In genomic region chr5:28958581-28958980, GRCh38 we compare ENCODE assay signal across 29 cellular contexts.
"Had no signal": no experiment of that assay in that cellular context is flagged by ENCODE, and none has a peak within 500 bp of the region (broad histone marks: within the 10 kb centered on the region; RNA-seq: fewer than 3 reads in every experiment).

No MANE protein-coding gene starts in this region.

- FAIRE-seq: endometrium, endothelial cell of umbilical vein had no signal

- H3K27me3 ChIP-seq: adrenal gland, body of pancreas, gastrocnemius medialis, heart left ventricle had no signal

- H3K9me3 ChIP-seq: adrenal gland, body of pancreas, gastrocnemius medialis had no signal

- ATAC-seq: activated CD4-positive, alpha-beta T cell treated with anti-CD3 and anti-CD28 coated beads for 36 hours; activated CD8-positive, alpha-beta memory T cell treated with anti-CD3 and anti-CD28 coated beads, Interleukin-2, amount 10 ng/mL, durations not matched to agents 7 days and 5 days; activated CD8-positive, alpha-beta T cell treated with anti-CD3 and anti-CD28 coated beads, Interleukin-2, amount 10 ng/mL, durations not matched to agents 7 days and 5 days; activated naive CD8-positive, alpha-beta T cell treated with anti-CD3 and anti-CD28 coated beads, Interleukin-2, amount 50 U/mL, for 24 hours; body of pancreas; esophagus mucosa; gastrocnemius medialis; heart left ventricle had no signal

- H3K4me1 ChIP-seq: adrenal gland, body of pancreas, gastrocnemius medialis, heart left ventricle had no signal

- H3K36me3 ChIP-seq: adrenal gland, gastrocnemius medialis, heart left ventricle had no signal

- H3K4me3 ChIP-seq: adrenal gland, body of pancreas, gastrocnemius medialis, heart left ventricle had no signal

- H3K27ac ChIP-seq: adrenal gland, body of pancreas, gastrocnemius medialis, heart left ventricle had no signal

- DNase-seq: activated CD4-positive, alpha-beta memory T cell treated with anti-CD3 and anti-CD28 coated beads for 36 hours; activated CD4-positive, alpha-beta T cell treated with anti-CD3 and anti-CD28 coated beads for 36 hours; activated CD4-positive, alpha-beta T cell treated with anti-CD3 and anti-CD28 coated beads, Interleukin-2, amount 10 ng/mL, durations not matched to agents 24 days and 14 days; activated CD4-positive, CD25-positive, alpha-beta regulatory T cell; activated CD4-positive, CD25-positive, alpha-beta regulatory T cell treated with anti-CD3 and anti-CD28 coated beads, Interleukin-2, amount 50 U/mL, for 72 hours; activated CD8-positive, alpha-beta memory T cell treated with anti-CD3 and anti-CD28 coated beads, Interleukin-2, amount 10 ng/mL, durations not matched to agents 7 days and 5 days; activated CD8-positive, alpha-beta memory T cell treated with anti-CD3 and anti-CD28 coated beads, Interleukin-2, amount 50 U/mL, for 4 hours; activated CD8-positive, alpha-beta T cell treated with anti-CD3 and anti-CD28 coated beads, Interleukin-2, amount 10 ng/mL, durations not matched to agents 7 days and 5 days; activated effector memory CD4-positive, alpha-beta T cell treated with anti-CD3 and anti-CD28 coated beads, Interleukin-2, amount 50 U/mL, for 16 hours; activated naive CD4-positive, alpha-beta T cell treated with anti-CD3 and anti-CD28 coated beads for 36 hours; activated naive CD8-positive, alpha-beta T cell treated with anti-CD3 and anti-CD28 coated beads for 36 hours; activated naive CD8-positive, alpha-beta T cell treated with anti-CD3 and anti-CD28 coated beads, Interleukin-2, amount 50 U/mL, for 24 hours; activated T-cell treated with anti-CD3 and anti-CD28 coated beads, Interleukin-2, amount 50 U/mL, for 1 hour; activated T-cell treated with anti-CD3 and anti-CD28 coated beads, Interleukin-2, amount 50 U/mL, for 48 hours; adrenal gland; amygdala; aorta; body of pancreas; cortex of kidney; dermis blood vessel endothelial cell; effector CD8-positive, alpha-beta T cell; foreskin fibroblast; gastrocnemius medialis; glutamatergic neuron; heart left ventricle; T1000 had no signal
